8 cellular contexts compared by ENCODE assay signal in the genomic region with DNA sequence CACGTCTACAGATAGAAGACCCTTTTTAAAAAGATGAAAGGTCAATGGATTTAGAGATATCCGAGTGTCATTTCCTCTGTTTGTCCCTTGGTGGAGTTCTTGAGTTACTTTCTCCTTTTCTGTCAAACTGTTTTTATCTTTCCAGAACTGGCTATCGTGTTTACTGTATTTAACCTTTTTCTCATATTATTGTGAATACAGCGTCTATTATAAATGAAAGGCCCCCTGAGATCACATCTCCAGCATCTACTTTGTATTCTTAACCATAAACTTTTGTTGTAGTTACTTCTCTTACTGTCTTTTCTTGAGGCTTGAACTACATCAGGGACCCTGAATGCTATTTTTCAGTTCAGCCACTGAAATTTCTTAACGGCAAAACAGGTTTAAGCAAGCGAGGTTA. TPM values are rescaled to one million over a fixed set of nuclear protein-coding genes. Genes with fewer than 3 reads are reported as not detected.
DNase-seq lines count a peak whose midpoint lies in the region; ATAC-seq and TF ChIP-seq lines count a peak whose summit lies in the region.

No MANE protein-coding gene starts in this region.

- peaks cover 18% of the 10 kb centered on the region for H3K79me2 ChIP-seq in trophoblast cell (ENCODE audit: control insufficient read depth, insufficient read depth, low read length, poor library complexity)

- TF ChIP-seq CTCF in AG04449 (IDR thresholded peaks at IDR 0.05; ENCODE audit: insufficient read depth, low read length, missing control alignments) (peak; percentile 31), GM12865 (IDR thresholded peaks at IDR 0.05; ENCODE audit: insufficient read depth, low read depth, low read length, missing control alignments) (peak; percentile 28), Panc1 (IDR thresholded peaks at IDR 0.05) (peak; percentile 52; the same call in 1 of the 2 replicates), epithelial cell of proximal tubule (conservative IDR thresholded peaks at IDR 0.05; ENCODE audit: low read depth, low read length) (peak; percentile 54)

- H3K18ac ChIP-seq in trophoblast cell (ENCODE audit: low read length): no peak overlapping the region

- no TSS peak for BruUV-seq in Panc1 (replicated peaks; lab: Mats Ljungman, UMichigan)

- H3K4me1 ChIP-seq in Panc1 (ENCODE audit: control insufficient read depth, insufficient read depth, low read length): peaks cover 6% of the 10 kb centered on the region
- peaks cover 0 to 2% of the 10 kb centered on the region in 2 experiments for H3K4me1 ChIP-seq in trophoblast cell (ENCODE audit: control insufficient read depth in 1 of 2, insufficient read depth in 2 of 2, low read length in 2 of 2)

- no CpG with 5 or more reads among the region's 6 CpGs for WGBS in trophoblast cell (ENCODE audit: extremely low coverage, insufficient coverage, insufficient read length)

- H4K91ac ChIP-seq in trophoblast cell (ENCODE audit: low read depth, low read length): no peak overlapping the region

- H3K27ac ChIP-seq in Panc1 (ENCODE audit: low read length): peak overlapping the region; percentile 71
- no peak overlapping the region for H3K27ac ChIP-seq in trophoblast cell (ENCODE audit: low read depth, low read length)

- H2AK5ac ChIP-seq in trophoblast cell (ENCODE audit: low read length): no peak overlapping the region

- no peak overlapping the region for H3K9ac ChIP-seq in trophoblast cell (ENCODE audit: low read length)

- no peak overlapping the region for H3K4ac ChIP-seq in trophoblast cell (ENCODE audit: low read depth, low read length)

- no peak overlapping the region for H2BK120ac ChIP-seq in trophoblast cell (ENCODE audit: insufficient read depth, low read length, poor library complexity)

- no peak overlapping the region for H3K23ac ChIP-seq in trophoblast cell (ENCODE audit: low read length)

- no peak for ATAC-seq in Panc1

- no peak overlapping the region for H2BK12ac ChIP-seq in trophoblast cell (ENCODE audit: low read length)

- peaks cover 35% of the 10 kb centered on the region for H3K79me1 ChIP-seq in trophoblast cell (ENCODE audit: low read length)

- no peak overlapping the region for H3K4me3 ChIP-seq in AG04449 (ENCODE audit: low read depth, low read length)
- H3K4me3 ChIP-seq in GM12865 (ENCODE audit: low read depth, low read length): peak overlapping the region; percentile 50
- H3K4me3 ChIP-seq in Panc1 (ENCODE audit: low read depth in 2 of 2, low read length in 2 of 2): peak overlapping the region; percentile 59 to 74; a peak in 3 of 4 replicates
- no peak overlapping the region for H3K4me3 ChIP-seq in epithelial cell of proximal tubule (ENCODE audit: low read depth, low read length)
- H3K4me3 ChIP-seq in trophoblast cell (ENCODE audit: low read depth, low read length): no peak overlapping the region

- peak overlapping the region; percentile 56 for H3K4me2 ChIP-seq in trophoblast cell (ENCODE audit: low read length)

- no peak overlapping the region for H2BK5ac ChIP-seq in trophoblast cell (ENCODE audit: low read depth, low read length, poor library complexity)

- H2AFZ ChIP-seq in trophoblast cell (ENCODE audit: insufficient read depth, low read length, poor library complexity): no peak overlapping the region

- H3K27me3 ChIP-seq in Panc1 (ENCODE audit: control insufficient read depth, insufficient read depth, low read length) (no peaks in the 10 kb centered on the region), trophoblast cell (ENCODE audit: insufficient read depth, low read length) (no peaks in the 10 kb centered on the region)

- in situ Hi-C loops in Panc1 (cut with HindIII; ENCODE audit: low pct_unique_long_range_greater_than_20kb, low sequenced_read_pairs): no loop called here

- CTCF ChIA-PET in AG04449 (lab: Yijun Ruan, JAX): no interaction called here
- CTCF ChIA-PET in Panc1 (lab: Charles Lee): no interaction called here

- intact Hi-C loops in Panc1 (cut with micrococcal nuclease; ENCODE audit: unreplicated experiment): loop anchor here (10.0 kb wide), 1 partner anchor 1399 kb away; no protein-coding TSS in a partner anchor

- H3K36me3 ChIP-seq in Panc1 (ENCODE audit: control insufficient read depth, insufficient read depth, low read length): no peaks in the 10 kb centered on the region
- H3K36me3 ChIP-seq in trophoblast cell (ENCODE audit: control insufficient read depth in 1 of 2, insufficient read depth in 2 of 2, low read length in 2 of 2): no peaks in the 10 kb centered on the region

- POLR2A ChIA-PET in AG04449 (lab: Yijun Ruan, JAX): no interaction called here
- POLR2A ChIA-PET in Panc1 (lab: Charles Lee): no interaction called here

- no peak for DNase-seq in AG04449 (ENCODE audit: low read depth, low spot score)
- DNase-seq in GM12865 (ENCODE audit: low read depth): no peak
- no peak for DNase-seq in Panc1 (ENCODE audit: low read depth, low spot score)
- no peak for DNase-seq in epithelial cell of proximal tubule (ENCODE audit: low read depth)
- peak in 1 of 2 donors; percentile 2 for DNase-seq in trophoblast cell
- no peak for DNase-seq in GM19240 (ENCODE audit: insufficient read length, low spot score)
- DNase-seq in UCSD-AML1 (lab: John Stamatoyannopoulos, UW; ENCODE audit: unreplicated experiment): no peak
- no peak for DNase-seq in activated CD4-positive, alpha-beta T cell treated with anti-CD3 and anti-CD28 coated beads for 1 hour

- no peak overlapping the region for H3K14ac ChIP-seq in trophoblast cell (ENCODE audit: low read length)

- H4K12ac ChIP-seq in trophoblast cell (ENCODE audit: low read depth, low read length): no peak overlapping the region

- no peaks in the 10 kb centered on the region for H3K9me3 ChIP-seq in Panc1 (ENCODE audit: control insufficient read depth, insufficient read depth, low read depth, low read length)
- H3K9me3 ChIP-seq in trophoblast cell (ENCODE audit: insufficient read depth, low read depth, low read length): no peaks in the 10 kb centered on the region

- H4K8ac ChIP-seq in trophoblast cell (ENCODE audit: low read depth, low read length): no peak overlapping the region

RNA-seq across cellular contexts. Expression of gene PCDH7, which starts 4.0 kb away (rescaled TPM):
- total RNA-seq in Panc1 (2021; ENCODE audit: unreplicated experiment): 31.6 TPM
- polyA plus RNA-seq in Panc1 (2012; ENCODE audit: insufficient read length): 22.1 TPM
- total RNA-seq in epithelial cell of proximal tubule: 1.9 and 3.0 TPM in 2 replicates
- polyA plus RNA-seq in trophoblast cell (2013): 28.5 and 30.7 TPM in 2 replicates

Comparison
In these comparisons a context has a peak if more than half of its experiments do, and no peak if none do; other contexts are left out.
1. H3K4me3 ChIP-seq: peak in GM12865 (single experiment) and Panc1 (2 of 2); none in AG04449 (single experiment), epithelial cell of proximal tubule (single experiment) and trophoblast cell (single experiment).
2. Peak in every context shown above with its lines, with median percentiles within 50 percentile points of each other: CTCF ChIP-seq.